10 cellular contexts compared by ENCODE assay signal in genomic region chr3:53071882-53072431, GRCh38. TPM values are rescaled to one million over a fixed set of nuclear protein-coding genes. Genes with fewer than 3 reads are reported as not detected.
DNase-seq lines count a peak whose midpoint lies in the region; TF ChIP-seq lines count a peak whose summit lies in the region.
"Had no signal": no experiment of that assay in that cellular context is flagged by ENCODE, and none has a peak within 500 bp of the region (broad histone marks: within the 10 kb centered on the region; RNA-seq: fewer than 3 reads in every experiment).

No MANE protein-coding gene starts in this region.

- H3K79me2 ChIP-seq in smooth muscle cell (ENCODE audit: low read depth): no peaks in the 10 kb centered on the region

- DNase-seq in activated CD8-positive, alpha-beta memory T cell treated with anti-CD3 and anti-CD28 coated beads, Interleukin-2, amount 50 U/mL, for 48 hours: peak; percentile 50
- DNase-seq in activated CD8-positive, alpha-beta memory T cell treated with anti-CD3 and anti-CD28 coated beads for 24 hours: no peak
- DNase-seq in immature natural killer cell (peak in 1 of 3 donors; percentile 3), smooth muscle cell (lab: John Stamatoyannopoulos, UW; ENCODE audit: unreplicated experiment) (no peak), prostate gland (ENCODE audit: low spot score) (no peak), KBM-7 (no peak), OCI-M2 (lab: John Stamatoyannopoulos, UW; ENCODE audit: unreplicated experiment) (no peak)

- intact Hi-C loops in prostate gland (cut with DNase I): loop anchor here (2.0 to 10.0 kb wide), 4 partner anchors 140 to 333 kb away; partner anchors contain the start of genes ITIH1 and NEK4

- TF ChIP-seq CTCF in VCaP (conservative IDR thresholded peaks at IDR 0.05): no peak
- no peak for TF ChIP-seq CTCF in smooth muscle cell (IDR thresholded peaks at IDR 0.05; ENCODE audit: borderline replicate concordance, insufficient read depth, poor library complexity, severe bottlenecking)
- TF ChIP-seq CTCF in prostate gland (IDR thresholded peaks at IDR 0.05): no peak

- WGBS in smooth muscle cell (ENCODE audit: low lambda C conversion rate): 77% methylated on average over 11 of the region's 11 CpGs
- WGBS in prostate gland: 81% methylated on average over 9 of the region's 11 CpGs

- H3F3A ChIP-seq in smooth muscle cell (ENCODE audit: low read depth): no peaks in the 10 kb centered on the region

- H4K20me1 ChIP-seq in smooth muscle cell (ENCODE audit: low read depth): no peaks in the 10 kb centered on the region

- in situ Hi-C loops in KBM-7 (cut with MboI; ENCODE audit: low pct_unique_long_range_greater_than_20kb, low sequenced_read_pairs): no loop called here

- H3K27ac Mint-ChIP-seq in immature natural killer cell: peak overlapping the region; percentile 89 to 94 (median 94)

- H3K9me3 ChIP-seq in smooth muscle cell (replicated peaks; ENCODE audit: low read depth) (no peaks in the 10 kb centered on the region), prostate gland (no peaks in the 10 kb centered on the region)
- H3K9me3 ChIP-seq: SJSA1, vagina had no signal

- no peak overlapping the region for H3K9ac ChIP-seq in smooth muscle cell (ENCODE audit: low read depth)

- no peaks in the 10 kb centered on the region for H3K9me3 Mint-ChIP-seq in immature natural killer cell

- H3K4me1 ChIP-seq in smooth muscle cell (ENCODE audit: low read depth): peaks cover 7% of the 10 kb centered on the region
- H3K4me1 ChIP-seq in prostate gland (replicated peaks): peaks cover 5% of the 10 kb centered on the region

- TF ChIP-seq POLR2A in prostate gland (IDR thresholded peaks at IDR 0.05): no peak

- H2AFZ ChIP-seq in smooth muscle cell (ENCODE audit: low read depth): peak overlapping the region; percentile 92

- peak overlapping the region; percentile 92 for H3K4me2 ChIP-seq in smooth muscle cell

- H3K4me3 ChIP-seq in smooth muscle cell (peak overlapping the region; percentile 49), prostate gland (no peak overlapping the region)
- H3K4me3 ChIP-seq: SJSA1 had no signal

- H3K36me3 ChIP-seq in smooth muscle cell (ENCODE audit: low read depth): no peaks in the 10 kb centered on the region
- no peaks in the 10 kb centered on the region for H3K36me3 ChIP-seq in prostate gland
- H3K36me3 ChIP-seq: SJSA1, vagina had no signal

- H3K27me3 ChIP-seq in smooth muscle cell (ENCODE audit: low read depth): no peaks in the 10 kb centered on the region
- H3K27me3 ChIP-seq in prostate gland (replicated peaks; ENCODE audit: insufficient read depth): no peaks in the 10 kb centered on the region
- H3K27me3 ChIP-seq: SJSA1, vagina had no signal

- peak overlapping the region; percentile 89 to 94 (median 92) for H3K4me3 Mint-ChIP-seq in immature natural killer cell

- H3K27ac ChIP-seq in VCaP (peak overlapping the region; percentile 72), smooth muscle cell (ENCODE audit: low read depth) (no peak overlapping the region), prostate gland (no peak overlapping the region)
- H3K27ac ChIP-seq: SJSA1 had no signal

- peaks cover 19% of the 10 kb centered on the region in 2 donors for H3K4me1 Mint-ChIP-seq in immature natural killer cell

- no peaks in the 10 kb centered on the region for H3K36me3 Mint-ChIP-seq in immature natural killer cell

- peaks cover 0 to 7% (median 5%) of the 10 kb centered on the region in 3 donors for H3K27me3 Mint-ChIP-seq in immature natural killer cell (ENCODE audit: low read depth in 3 of 3)

RNA-seq across cellular contexts. Expression of gene SFMBT1, which starts 26.1 kb away (rescaled TPM):
- polyA plus RNA-seq in immature natural killer cell (10 to 100 TPM in 2 of 3 donors, 1 to 10 TPM in 1; 6.6 to 12.9 (median 12.3) TPM), smooth muscle cell (1.3 and 1.4 TPM in 2 replicates)
- total RNA-seq in smooth muscle cell (2.2 and 2.4 TPM in 2 replicates), prostate gland (10 to 100 TPM; 35.3 to 37.4 TPM)

RNA-seq across cellular contexts. Expression of gene RFT1, which starts 58.3 kb away (rescaled TPM):
- polyA plus RNA-seq in immature natural killer cell (10 to 100 TPM; 14.2 to 29.2 (median 21.7) TPM), smooth muscle cell (25.7 and 30.1 TPM in 2 replicates)
- total RNA-seq in smooth muscle cell (13.3 and 16.4 TPM in 2 replicates), prostate gland (10 to 100 TPM; 10.3 to 31.1 TPM)

Comparison
In these comparisons a context has a peak if more than half of its experiments do, and no peak if none do; other contexts are left out.
1. RNA of gene SFMBT1, which starts 26.1 kb away (total RNA-seq): 35.3 to 37.4 TPM in prostate gland; 2.2 to 2.4 TPM in smooth muscle cell; every median in the first group is over 10 times any median in the second.